Comparison of ENCODE assay signal across 13 cellular contexts in the genomic region with DNA sequence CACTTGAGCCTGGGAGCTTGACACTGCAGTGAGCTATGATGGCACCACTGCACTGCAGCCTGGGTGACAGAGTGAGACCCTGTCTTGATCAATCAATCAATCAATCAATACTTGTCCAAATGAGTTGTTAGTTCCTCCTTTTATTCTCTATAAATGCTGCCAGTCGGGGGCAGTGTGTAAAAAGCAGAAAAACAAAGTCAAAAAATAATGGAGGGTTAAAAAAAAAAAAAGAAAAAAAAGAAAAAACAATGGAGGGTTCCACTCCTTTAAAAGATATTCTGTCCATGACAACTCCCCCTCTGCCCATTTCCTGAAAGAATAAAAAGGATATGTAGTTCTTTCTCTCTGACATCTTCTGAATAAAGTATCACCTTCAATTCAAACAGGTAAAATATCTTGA.
"Had no signal": no experiment of that assay in that cellular context is flagged by ENCODE, and none has a peak within 500 bp of the region (broad histone marks: within the 10 kb centered on the region; RNA-seq: fewer than 3 reads in every experiment).

No MANE protein-coding gene starts in this region.

- H3K36me3 Mint-ChIP-seq: naive B cell; stimulated activated effector memory CD8-positive, alpha-beta T cell treated with anti-CD3 and anti-CD28 coated beads, Interleukin-12 subunit alpha, Interleukin-12 subunit beta, amount 100 ng/mL, for 72 hours had no signal

- H3K4me1 Mint-ChIP-seq: activated CD4-positive, alpha-beta T cell treated with anti-CD3 and anti-CD28 coated beads, Interleukin-2, amount 10 ng/mL, durations not matched to agents 7 days and 5 days; activated T-helper 17 cell treated with anti-CD3 and anti-CD28 coated beads, Interleukin-2, amount 50 U/mL, for 72 hours; naive B cell had no signal

- H3K27me3 Mint-ChIP-seq: activated CD4-positive, alpha-beta T cell treated with anti-CD3 and anti-CD28 coated beads, Interleukin-2, amount 10 ng/mL, durations not matched to agents 7 days and 5 days; activated T-helper 17 cell treated with anti-CD3 and anti-CD28 coated beads, Interleukin-2, amount 50 U/mL, for 72 hours had no signal

- H3K4me3 Mint-ChIP-seq: activated CD4-positive, alpha-beta T cell treated with anti-CD3 and anti-CD28 coated beads, Interleukin-2, amount 10 ng/mL, durations not matched to agents 7 days and 5 days; activated T-helper 17 cell treated with anti-CD3 and anti-CD28 coated beads, Interleukin-2, amount 50 U/mL, for 72 hours; naive B cell; stimulated activated effector memory CD8-positive, alpha-beta T cell treated with anti-CD3 and anti-CD28 coated beads, Interleukin-12 subunit alpha, Interleukin-12 subunit beta, amount 100 ng/mL, for 72 hours had no signal

- ATAC-seq: activated T-helper 17 cell treated with anti-CD3 and anti-CD28 coated beads, Interleukin-2, amount 50 U/mL, for 72 hours; esophagus mucosa; left lobe of liver; stimulated activated effector memory CD8-positive, alpha-beta T cell treated with anti-CD3 and anti-CD28 coated beads, Interleukin-12 subunit alpha, Interleukin-12 subunit beta, amount 100 ng/mL, for 72 hours had no signal

- H3K27ac Mint-ChIP-seq: activated CD4-positive, alpha-beta T cell treated with anti-CD3 and anti-CD28 coated beads, Interleukin-2, amount 10 ng/mL, durations not matched to agents 7 days and 5 days; activated T-helper 17 cell treated with anti-CD3 and anti-CD28 coated beads, Interleukin-2, amount 50 U/mL, for 72 hours; naive B cell; stimulated activated effector memory CD8-positive, alpha-beta T cell treated with anti-CD3 and anti-CD28 coated beads, Interleukin-12 subunit alpha, Interleukin-12 subunit beta, amount 100 ng/mL, for 72 hours had no signal

- DNase-seq: activated CD4-positive, alpha-beta T cell treated with anti-CD3 and anti-CD28 coated beads, Interleukin-2, amount 10 ng/mL, durations not matched to agents 7 days and 5 days; activated naive CD4-positive, alpha-beta T cell treated with anti-CD3 and anti-CD28 coated beads, Interleukin-2, amount 50 U/mL, for 16 hours; dorsolateral prefrontal cortex; islet precursor cell; naive B cell; posterior cingulate gyrus; retina; T-helper 2 cell; thyroid gland had no signal

- H3K9me3 Mint-ChIP-seq: naive B cell; stimulated activated effector memory CD8-positive, alpha-beta T cell treated with anti-CD3 and anti-CD28 coated beads, Interleukin-12 subunit alpha, Interleukin-12 subunit beta, amount 100 ng/mL, for 72 hours had no signal
